14 cellular contexts compared by ENCODE assay signal in genomic region chr21:43352138-43352537, GRCh38.
"Had no signal": no experiment of that assay in that cellular context is flagged by ENCODE, and none has a peak within 500 bp of the region (broad histone marks: within the 10 kb centered on the region; RNA-seq: fewer than 3 reads in every experiment).

No MANE protein-coding gene starts in this region.

- H3K36me3 ChIP-seq: adrenal gland, colonic mucosa, upper lobe of right lung had no signal

- H3K27me3 ChIP-seq: adrenal gland, colonic mucosa, testis, upper lobe of right lung had no signal

- DNase-seq: activated CD8-positive, alpha-beta memory T cell treated with anti-CD3 and anti-CD28 coated beads, Interleukin-2, amount 10 ng/mL, durations not matched to agents 7 days and 5 days; activated T-cell treated with anti-CD3 and anti-CD28 coated beads, Interleukin-2, amount 50 U/mL, for 4 hours; adrenal gland; caudate nucleus; colonic mucosa; effector CD8-positive, alpha-beta T cell; foreskin melanocyte; head of caudate nucleus; naive thymus-derived CD8-positive, alpha-beta T cell; nucleus accumbens; stimulated activated CD4-positive, alpha-beta T cell treated with anti-CD3 and anti-CD28 coated beads, Interleukin-2, amount 100 ng/mL, for 48 hours; upper lobe of right lung had no signal

- H3K4me3 Mint-ChIP-seq: activated CD8-positive, alpha-beta memory T cell treated with anti-CD3 and anti-CD28 coated beads, Interleukin-2, amount 10 ng/mL, durations not matched to agents 7 days and 5 days; activated T-cell treated with anti-CD3 and anti-CD28 coated beads, Interleukin-2, amount 50 U/mL, for 4 hours; naive thymus-derived CD8-positive, alpha-beta T cell had no signal

- H3K9me3 Mint-ChIP-seq: activated T-cell treated with anti-CD3 and anti-CD28 coated beads, Interleukin-2, amount 50 U/mL, for 4 hours; naive thymus-derived CD8-positive, alpha-beta T cell; stimulated activated naive CD8-positive, alpha-beta T cell treated with anti-CD3 and anti-CD28 coated beads, Interleukin-15, amount 100 ng/mL, for 72 hours had no signal

- H3K4me1 ChIP-seq: colonic mucosa, testis had no signal

- H3K4me3 ChIP-seq: adrenal gland, colonic mucosa, testis, upper lobe of right lung had no signal

- H3K9me3 ChIP-seq: adrenal gland, colonic mucosa, testis, upper lobe of right lung had no signal

- H3K27ac ChIP-seq: adrenal gland, colonic mucosa, testis, upper lobe of right lung had no signal

- H3K27me3 Mint-ChIP-seq: activated CD8-positive, alpha-beta memory T cell treated with anti-CD3 and anti-CD28 coated beads, Interleukin-2, amount 10 ng/mL, durations not matched to agents 7 days and 5 days; naive thymus-derived CD8-positive, alpha-beta T cell; stimulated activated naive CD8-positive, alpha-beta T cell treated with anti-CD3 and anti-CD28 coated beads, Interleukin-15, amount 100 ng/mL, for 72 hours had no signal

- H3K36me3 Mint-ChIP-seq: activated CD8-positive, alpha-beta memory T cell treated with anti-CD3 and anti-CD28 coated beads, Interleukin-2, amount 10 ng/mL, durations not matched to agents 7 days and 5 days; naive thymus-derived CD8-positive, alpha-beta T cell had no signal
